ENCODE assay signal across 11 cellular contexts in genomic region chr1:176517484-176517883, GRCh38. TPM values are rescaled to one million over a fixed set of nuclear protein-coding genes. Genes with fewer than 3 reads are reported as not detected.
DNase-seq lines count a peak whose midpoint lies in the region; ATAC-seq and TF ChIP-seq lines count a peak whose summit lies in the region.
"Had no signal": no experiment of that assay in that cellular context is flagged by ENCODE, and none has a peak within 500 bp of the region (broad histone marks: within the 10 kb centered on the region; RNA-seq: fewer than 3 reads in every experiment).

No MANE protein-coding gene starts in this region.

- H3K9me3 ChIP-seq in transverse colon: no peaks in the 10 kb centered on the region
- H3K9me3 ChIP-seq: sigmoid colon, tibial artery had no signal

- WGBS in transverse colon (ENCODE audit: low coverage in 1 of 2), 2 donors: 48 to 71% methylated on average over 2 to 4 of the region's 4 CpGs

- in situ Hi-C loops in transverse colon (cut with MboI; ENCODE audit: low pct_ligation_motif_present in 1 of 4, low pct_unique_long_range_greater_than_20kb in 1 of 4, low sequenced_read_pairs in 3 of 4): no loop called here

- TF ChIP-seq POLR2A in transverse colon (IDR thresholded peaks at IDR 0.05): no peak

- no peak overlapping the region for H3K4me3 ChIP-seq in transverse colon
- H3K4me3 ChIP-seq: sigmoid colon, tibial artery had no signal

- no peaks in the 10 kb centered on the region for H3K27me3 ChIP-seq in transverse colon
- H3K27me3 ChIP-seq: sigmoid colon, tibial artery had no signal

- intact Hi-C loops in transverse colon (cut with DNase I; ENCODE audit: low total_unique reads): no loop called here

- ATAC-seq in GM21528 (IDR thresholded peaks at IDR 0.05; ENCODE audit: low FRiP score, unreplicated experiment): peak; percentile 55
- peak; percentile 29 for ATAC-seq in esophagus mucosa
- ATAC-seq in GM19023 (IDR thresholded peaks at IDR 0.05; ENCODE audit: unreplicated experiment): no peak

- no peak overlapping the region for H3K27ac ChIP-seq in transverse colon
- H3K27ac ChIP-seq: sigmoid colon, tibial artery had no signal

- H3K36me3 ChIP-seq in transverse colon: no peaks in the 10 kb centered on the region
- H3K36me3 ChIP-seq: sigmoid colon, tibial artery had no signal

- TF ChIP-seq EP300 in transverse colon (IDR thresholded peaks at IDR 0.05; ENCODE audit: low read depth): no peak

- DNase-seq in EH (ENCODE audit: low read depth) (peak; percentile 8), HT-29 (ENCODE audit: low spot score) (peak; percentile 8), NCI-H2227 treated with DMSO at 0.1 percent for 48 hours (lab: John Stamatoyannopoulos, UW) (no peak), transverse colon (no peak), NCI-H524 treated with DMSO at 0.1 percent for 48 hours (lab: John Stamatoyannopoulos, UW) (no peak)
- DNase-seq: activated naive CD8-positive, alpha-beta T cell treated with anti-CD3 and anti-CD28 coated beads, Interleukin-2, amount 10 ng/mL, durations not matched to agents 7 days and 5 days; sigmoid colon; tibial artery had no signal

- no peak for TF ChIP-seq CTCF in transverse colon (IDR thresholded peaks at IDR 0.05)

- H3K4me1 ChIP-seq in transverse colon: no peaks in the 10 kb centered on the region
- H3K4me1 ChIP-seq: tibial artery had no signal

RNA-seq across cellular contexts. Expression of gene PAPPA2, which starts 54.5 kb away (rescaled TPM):
- total RNA-seq in HT-29 (2014; rRNA removed; shearing (Covaris generic)): not detected in 2 replicates
- total RNA-seq in esophagus mucosa (0.12 TPM), transverse colon (1 to 10 TPM in 2 of 4 donors, under 1 TPM in 1, not detected in 1; 0.55 to 3.3 (median 2.2) TPM)

Comparison
In these comparisons a context has a peak if more than half of its experiments do, and no peak if none do; other contexts are left out.
1. DNase-seq: peak in EH (single experiment) and HT-29 (single experiment); none in NCI-H2227 treated with DMSO at 0.1 percent for 48 hours (single experiment), transverse colon (single experiment) and NCI-H524 treated with DMSO at 0.1 percent for 48 hours (single experiment).